16 cellular contexts compared by ENCODE assay signal in genomic region chr12:2247109-2247508, GRCh38.
"Had no signal": no experiment of that assay in that cellular context is flagged by ENCODE, and none has a peak within 500 bp of the region (broad histone marks: within the 10 kb centered on the region; RNA-seq: fewer than 3 reads in every experiment).

No MANE protein-coding gene starts in this region.

- H3K27me3 ChIP-seq: neutrophil, suprapubic skin, upper lobe of left lung had no signal

- H3K27ac ChIP-seq: coronary artery, neutrophil, suprapubic skin, upper lobe of left lung had no signal

- DNase-seq: activated CD4-positive, alpha-beta T cell treated with anti-CD3 and anti-CD28 coated beads for 36 hours; activated CD8-positive, alpha-beta memory T cell treated with anti-CD3 and anti-CD28 coated beads, Interleukin-2, amount 50 U/mL, for 48 hours; activated CD8-positive, alpha-beta T cell treated with anti-CD3 and anti-CD28 coated beads, Interleukin-2, amount 10 ng/mL, durations not matched to agents 7 days and 5 days; activated naive CD4-positive, alpha-beta T cell; central memory CD4-positive, alpha-beta T cell; effector CD4-positive, alpha-beta T cell; foreskin melanocyte; naive B cell; stimulated activated CD4-positive, alpha-beta T cell treated with anti-CD3 and anti-CD28 coated beads, Interleukin-1b, Interleukin-23, amount 100 ng/mL, for 48 hours; stimulated activated naive CD4-positive, alpha-beta T cell treated with Interleukin-2 at 50 U/mL for 16 hours; T-helper 9 cell; upper lobe of left lung had no signal

- H3K36me3 ChIP-seq: neutrophil, suprapubic skin, upper lobe of left lung had no signal

- H3K9me3 ChIP-seq: neutrophil, suprapubic skin, upper lobe of left lung had no signal

- H3K4me3 ChIP-seq: coronary artery, smooth muscle cell, suprapubic skin, upper lobe of left lung had no signal

- ATAC-seq: activated CD4-positive, alpha-beta T cell treated with anti-CD3 and anti-CD28 coated beads for 36 hours; activated CD8-positive, alpha-beta T cell treated with anti-CD3 and anti-CD28 coated beads, Interleukin-2, amount 10 ng/mL, durations not matched to agents 7 days and 5 days had no signal
